ENCODE assay signal across 8 cellular contexts in the genomic region with DNA sequence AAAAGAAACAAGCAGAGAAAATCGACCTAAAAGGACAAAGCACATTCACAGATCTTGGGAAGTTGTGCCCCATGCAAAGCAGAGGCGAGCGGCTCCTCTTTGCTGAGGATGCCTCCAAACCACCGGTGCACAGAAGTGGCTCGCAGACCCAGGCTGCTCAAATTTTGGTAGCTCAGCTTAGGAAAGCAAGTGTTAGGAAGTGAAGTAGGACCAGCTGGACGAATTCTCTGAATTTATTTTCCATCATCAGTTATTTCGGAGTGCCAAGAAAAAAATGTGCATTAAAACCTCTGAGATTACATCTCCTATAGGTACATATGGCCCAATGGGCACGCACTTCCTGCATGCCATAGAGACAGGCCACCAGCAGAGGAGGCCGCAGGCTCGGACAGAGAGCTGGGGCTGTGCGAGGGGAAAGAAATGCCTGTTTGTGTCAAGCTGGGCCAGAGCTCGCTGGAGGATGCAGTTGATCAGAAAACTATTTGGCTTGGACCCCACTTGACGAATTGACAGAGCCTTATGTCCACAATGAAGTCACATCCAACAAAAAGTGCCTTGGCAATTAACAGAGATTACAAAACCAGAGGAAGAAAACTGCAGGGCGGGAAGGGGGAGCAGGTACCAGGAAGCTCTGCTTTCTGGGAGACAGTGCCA.
DNase-seq lines count a peak whose midpoint lies in the region; ATAC-seq lines count a peak whose summit lies in the region.

No MANE protein-coding gene starts in this region.

- peaks cover 19 to 30% (median 23%) of the 10 kb centered on the region in 3 donors for H3K4me1 Mint-ChIP-seq in T-cell

- no peaks in the 10 kb centered on the region for H3K9me3 Mint-ChIP-seq in T-cell

- CTCF ChIA-PET in T-cell (lab: Charles Lee): interaction anchor here (0.6 to 1.8 kb wide), 9 partner anchors 10 to 1372 kb away, joined by 3 to 12 read pairs (median 3); no protein-coding TSS in a partner anchor

- peak overlapping the region in 1 of 2 donors; percentile 58 for H3K27ac Mint-ChIP-seq in T-cell

- ATAC-seq in HG03571 (IDR thresholded peaks at IDR 0.05; ENCODE audit: unreplicated experiment) (peak; percentile 42), T-cell (replicated peaks in 1 of 4) (peak in 3 of 4 experiments; percentile 68 to 99 (median 84)), left colon (peak; percentile 96), GM19023 (IDR thresholded peaks at IDR 0.05; ENCODE audit: unreplicated experiment) (no peak)

- H3K27me3 Mint-ChIP-seq in T-cell: peaks cover 0 to 4% of the 10 kb centered on the region in 2 donors

- H3K36me3 Mint-ChIP-seq in T-cell: no peaks in the 10 kb centered on the region

- H3K4me3 Mint-ChIP-seq in T-cell: peak overlapping the region in 2 of 3 donors; percentile 39 to 45

- POLR2A ChIA-PET in T-cell (lab: Charles Lee): no interaction called here

- peak; percentile 2 for DNase-seq in NCI-H748 (lab: John Stamatoyannopoulos, UW; ENCODE audit: unreplicated experiment)
- no peak for DNase-seq in NCI-H748 treated with DMSO at 0.1 percent for 48 hours (lab: John Stamatoyannopoulos, UW)
- DNase-seq in T-cell: peak in 17 of 34 experiments; percentile 48 to 72 (median 62)
- DNase-seq in cerebellar cortex (ENCODE audit: low spot score): peak; percentile 26
- peak; percentile 53 to 77 for DNase-seq in left colon
- peak; percentile 29 for DNase-seq in stimulated activated CD4-positive, alpha-beta T cell treated with anti-CD3 and anti-CD28 coated beads, Interleukin-2, amount 100 ng/mL, for 4 hours (ENCODE audit: low read depth)

- intact Hi-C loops in left colon (cut with DNase I, micrococcal nuclease): no loop called here
